Comparison of ENCODE assay signal across 9 cellular contexts in the genomic region with DNA sequence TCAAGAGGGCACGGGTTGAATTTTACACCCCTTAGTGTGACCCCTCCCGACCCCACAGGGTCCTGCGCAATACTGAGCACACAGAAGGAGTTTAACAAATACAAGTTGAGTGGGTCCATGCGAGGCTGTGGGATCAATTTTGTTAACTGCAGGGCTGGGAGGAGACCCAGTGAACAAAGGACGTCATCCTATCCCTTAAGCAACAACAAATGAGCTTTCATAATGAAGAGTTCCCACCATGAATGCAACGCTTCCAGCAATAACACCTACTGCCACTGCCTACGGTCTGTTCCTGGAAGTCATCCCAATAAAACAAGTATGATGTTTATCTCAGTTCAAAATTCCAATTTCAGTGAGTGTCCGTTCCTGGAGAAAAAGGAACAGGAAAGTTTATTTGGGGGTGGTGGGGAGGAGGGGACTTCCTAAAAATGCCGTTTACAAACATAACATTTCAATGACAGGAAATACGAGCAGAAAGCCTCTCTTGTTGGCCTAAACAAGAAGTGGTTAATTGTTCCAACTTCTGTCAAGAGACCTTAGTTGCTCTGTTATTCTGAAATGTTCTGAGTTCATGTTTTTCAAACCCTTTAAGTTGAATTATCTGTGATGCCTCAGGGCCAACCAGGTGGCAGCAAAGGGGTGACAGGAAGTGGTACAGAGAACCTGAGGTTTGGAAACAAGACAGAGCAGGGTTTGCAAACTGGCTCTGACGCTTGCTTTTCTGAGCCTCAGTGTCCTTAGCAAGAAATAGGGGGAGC.
DNase-seq lines count a peak whose midpoint lies in the region; ATAC-seq and TF ChIP-seq lines count a peak whose summit lies in the region.
"Had no signal": no experiment of that assay in that cellular context is flagged by ENCODE, and none has a peak within 500 bp of the region (broad histone marks: within the 10 kb centered on the region; RNA-seq: fewer than 3 reads in every experiment).

No MANE protein-coding gene starts in this region.

- peak in 3 of 5 experiments; percentile 21 to 93 (median 38) for DNase-seq in T-helper 2 cell
- peak; percentile 77 for DNase-seq in central memory CD4-positive, alpha-beta T cell
- DNase-seq in stimulated activated CD4-positive, alpha-beta T cell treated with anti-CD3 and anti-CD28 coated beads, Interleukin-2, amount 100 ng/mL, for 24 hours, result peak; percentile 26 to 30
- DNase-seq in OCI-M2 (lab: John Stamatoyannopoulos, UW; ENCODE audit: unreplicated experiment), result no peak
- no peak for DNase-seq in omental fat pad (ENCODE audit: low spot score)
- no peak for DNase-seq in mucosa of gallbladder (ENCODE audit: low spot score)
- DNase-seq: NCI-H1417 treated with DMSO at 0.1 percent for 48 hours had no signal

- ATAC-seq in GM19468 (IDR thresholded peaks at IDR 0.05; ENCODE audit: extremely low read depth, unreplicated experiment) (peak; percentile 49), HG02885 (IDR thresholded peaks at IDR 0.05; ENCODE audit: poor library complexity, unreplicated experiment) (no peak), omental fat pad (ENCODE audit: low FRiP score) (no peak)

- no peak for TF ChIP-seq CTCF in omental fat pad (IDR thresholded peaks at IDR 0.05)

Comparison
In these comparisons a context has a peak if more than half of its experiments do, and no peak if none do; other contexts are left out.
1. DNase-seq: peak in T-helper 2 cell (3 of 5), central memory CD4-positive, alpha-beta T cell (single experiment) and stimulated activated CD4-positive, alpha-beta T cell treated with anti-CD3 and anti-CD28 coated beads, Interleukin-2, amount 100 ng/mL, for 24 hours (2 of 2); none in OCI-M2 (single experiment), omental fat pad (single experiment) and mucosa of gallbladder (single experiment).